ENCODE assay signal across 16 cellular contexts in the genomic region with DNA sequence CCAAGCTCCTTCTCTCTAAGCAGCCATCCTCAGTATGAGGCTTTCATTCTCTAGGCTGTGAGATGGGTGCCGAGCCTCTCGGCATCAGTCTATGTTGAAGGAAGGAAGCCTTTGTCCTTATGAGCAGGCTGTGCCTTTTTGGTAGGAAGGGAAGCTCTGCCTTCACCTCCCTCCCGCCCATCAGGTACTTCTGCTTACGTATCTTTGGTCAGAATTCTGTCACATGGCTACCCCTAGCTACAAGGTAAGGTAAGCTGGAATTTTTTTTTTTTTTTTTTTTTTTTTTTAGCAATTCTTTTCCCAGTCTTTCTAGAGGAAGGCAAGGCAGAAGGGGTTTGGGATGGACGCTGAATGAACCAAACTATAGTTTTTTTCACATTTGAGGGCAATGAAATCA. TPM values are rescaled to one million over a fixed set of nuclear protein-coding genes. Genes with fewer than 3 reads are reported as not detected.
DNase-seq lines count a peak whose midpoint lies in the region; ATAC-seq, FAIRE-seq and TF ChIP-seq lines count a peak whose summit lies in the region.
"Had no signal": no experiment of that assay in that cellular context is flagged by ENCODE, and none has a peak within 500 bp of the region (broad histone marks: within the 10 kb centered on the region; RNA-seq: fewer than 3 reads in every experiment).

No MANE protein-coding gene starts in this region.

- peak overlapping the region; percentile 94 for H3K27ac Mint-ChIP-seq in activated T-cell treated with anti-CD3 and anti-CD28 coated beads, Interleukin-2, amount 50 U/mL, for 72 hours
- H3K27ac Mint-ChIP-seq in stimulated activated naive B cell treated with anti-CD40 and anti-IgM and Interleukin-4, amounts not matched to agents 10 μg/mL and 1 μg/mL and 100 μg/mL, for 72 hours = peak overlapping the region; percentile 76
- H3K27ac Mint-ChIP-seq: nephron had no signal

- BruUV-seq in GM12878 (replicated peaks; lab: Mats Ljungman, UMichigan) = no TSS peak

- ATAC-seq in activated T-cell treated with anti-CD3 and anti-CD28 coated beads, Interleukin-2, amount 50 U/mL, for 72 hours (replicated peaks in 1 of 2) = no peak
- ATAC-seq in HG03108 (IDR thresholded peaks at IDR 0.05; ENCODE audit: unreplicated experiment) (peak; percentile 4), GM12878 (peak; percentile 3; the same call in 2 of the 3 replicates), GM21717 (IDR thresholded peaks at IDR 0.05; ENCODE audit: unreplicated experiment) (no peak)
- ATAC-seq in stimulated activated naive B cell treated with anti-CD40 and anti-IgM and Interleukin-4, amounts not matched to agents 10 μg/mL and 1 μg/mL and 100 μg/mL, for 72 hours (replicated peaks) = no peak
- ATAC-seq: foreskin keratinocyte had no signal

- no peaks in the 10 kb centered on the region for H4K20me1 ChIP-seq in GM12878 (ENCODE audit: control insufficient read depth, insufficient read depth)

- CTCF ChIA-PET in GM12878 (lab: Yijun Ruan, JAX) = interaction anchor here (0.8 to 25.9 kb wide), 11 partner anchors 9 to 367 kb away, joined by 3 to 481 read pairs (median 5); partner anchors contain the start of gene BATF

- H3K9me3 ChIP-seq in GM12878 (replicated peaks; ENCODE audit: control insufficient read depth, insufficient read depth, low read length) = no peaks in the 10 kb centered on the region

- H3K27me3 ChIP-seq in GM12878 (replicated peaks in 1 of 2; ENCODE audit: control insufficient read depth in 2 of 2, insufficient read depth in 2 of 2, low read length in 1 of 2) = no peaks in the 10 kb centered on the region
- H3K27me3 ChIP-seq: foreskin keratinocyte had no signal

- H3K36me3 ChIP-seq in GM12878 (ENCODE audit: control insufficient read depth in 2 of 2, insufficient read depth in 2 of 2, low read length in 1 of 2) = peaks cover 0 to 34% of the 10 kb centered on the region in 2 experiments

- intact Hi-C loops in GM12878 (cut with micrococcal nuclease; ENCODE audit: unreplicated experiment) = loop anchor here (2.0 kb wide), 2 partner anchors 16 to 24 kb away; partner anchors contain the start of gene BATF

- no peaks in the 10 kb centered on the region for H3K9me3 Mint-ChIP-seq in activated T-cell treated with anti-CD3 and anti-CD28 coated beads, Interleukin-2, amount 50 U/mL, for 72 hours
- H3K9me3 Mint-ChIP-seq in stimulated activated naive B cell treated with anti-CD40 and anti-IgM and Interleukin-4, amounts not matched to agents 10 μg/mL and 1 μg/mL and 100 μg/mL, for 72 hours = peaks cover 2 to 3% of the 10 kb centered on the region in 2 donors
- H3K9me3 Mint-ChIP-seq: nephron had no signal

- TF ChIP-seq CTCF in GM12878 (IDR thresholded peaks at IDR 0.05 in 2 of 3, conservative IDR thresholded peaks at IDR 0.05 in 1 of 3; ENCODE audit: control insufficient read depth in 2 of 3, extremely low read depth in 1 of 3, insufficient read depth in 1 of 3, low read depth in 3 of 3, low read length in 3 of 3) = no peak

- RAD21 ChIA-PET in GM12878 (lab: Charles Lee; ENCODE audit: unreplicated experiment) = interaction anchor here (0.9 to 15.4 kb wide), 9 partner anchors 10 to 122 kb away, joined by 3 to 419 read pairs (median 30); partner anchors contain the start of genes BATF, ERG28 and TTLL5

- POLR2A ChIA-PET in GM12878 (lab: Charles Lee) = interaction anchor here (0.7 to 6.1 kb wide), 9 partner anchors 10 to 44 kb away, joined by 3 to 262 read pairs (median 4); partner anchors contain the start of gene BATF

- H3K4me1 Mint-ChIP-seq in activated T-cell treated with anti-CD3 and anti-CD28 coated beads, Interleukin-2, amount 50 U/mL, for 72 hours (ENCODE audit: low read depth) = peaks cover 89% of the 10 kb centered on the region
- peaks cover 51 to 73% of the 10 kb centered on the region in 2 donors for H3K4me1 Mint-ChIP-seq in stimulated activated naive B cell treated with anti-CD40 and anti-IgM and Interleukin-4, amounts not matched to agents 10 μg/mL and 1 μg/mL and 100 μg/mL, for 72 hours
- H3K4me1 Mint-ChIP-seq: nephron had no signal

- H3K27me3 Mint-ChIP-seq in activated T-cell treated with anti-CD3 and anti-CD28 coated beads, Interleukin-2, amount 50 U/mL, for 72 hours (ENCODE audit: low read depth) = no peaks in the 10 kb centered on the region
- no peaks in the 10 kb centered on the region for H3K27me3 Mint-ChIP-seq in stimulated activated naive B cell treated with anti-CD40 and anti-IgM and Interleukin-4, amounts not matched to agents 10 μg/mL and 1 μg/mL and 100 μg/mL, for 72 hours

- TF ChIP-seq EP300 in GM12878 (IDR thresholded peaks at IDR 0.05; ENCODE audit: borderline replicate concordance in 1 of 2, control insufficient read depth in 1 of 2, low read depth in 2 of 2, low read length in 2 of 2) = no peak

- no peak for DNase-seq in activated T-cell treated with anti-CD3 and anti-CD28 coated beads, Interleukin-2, amount 50 U/mL, for 72 hours
- DNase-seq in activated T-cell treated with anti-CD3 and anti-CD28 coated beads for 4 hours (no peak), GM12878 (ENCODE audit: low read depth, low spot score) (no peak), NCI-H526 (lab: John Stamatoyannopoulos, UW) (no peak), NCI-H69 (lab: John Stamatoyannopoulos, UW) (no peak)
- no peak for DNase-seq in stimulated activated naive B cell treated with anti-CD40 and anti-IgM and Interleukin-4, amounts not matched to agents 10 μg/mL and 1 μg/mL and 100 μg/mL, for 72 hours
- DNase-seq: caudate nucleus, DMS 273 treated with DMSO at 0.1 percent for 48 hours, foreskin keratinocyte, H7, NCI-H748 treated with DMSO at 0.1 percent for 48 hours had no signal

- in situ Hi-C loops in GM12878 (cut with MboI) = loop anchor here (25.0 kb wide), 1 partner anchor 1777 kb away; a partner anchor contains a TSS

- WGBS in GM12878 (ENCODE audit: insufficient coverage, insufficient replicate concordance, low lambda C conversion rate, missing lambda C conversion rate) = 3% methylated on average over 5 of the region's 5 CpGs

- peak overlapping the region; percentile 66; the same call in 1 of the 2 replicates for H3K9ac ChIP-seq in GM12878 (ENCODE audit: control insufficient read depth, insufficient read depth, low read length)

- SMC1A ChIA-PET in GM12878 (lab: Charles Lee; ENCODE audit: uncharacterized antibody, unreplicated experiment) = interaction anchor here (0.7 to 12.1 kb wide), 12 partner anchors 14 to 478 kb away, joined by 3 to 487 read pairs (median 8); partner anchors contain the start of gene BATF

- H3K4me2 ChIP-seq in GM12878 (ENCODE audit: control insufficient read depth, insufficient read depth) = peak overlapping the region; percentile 98

- H3K4me3 Mint-ChIP-seq in activated T-cell treated with anti-CD3 and anti-CD28 coated beads, Interleukin-2, amount 50 U/mL, for 72 hours = peak overlapping the region; percentile 79 to 80
- peak overlapping the region; percentile 50 to 51 for H3K4me3 Mint-ChIP-seq in stimulated activated naive B cell treated with anti-CD40 and anti-IgM and Interleukin-4, amounts not matched to agents 10 μg/mL and 1 μg/mL and 100 μg/mL, for 72 hours
- H3K4me3 Mint-ChIP-seq: nephron had no signal

- peaks cover 64% of the 10 kb centered on the region for H3K4me1 ChIP-seq in GM12878 (ENCODE audit: control insufficient read depth, insufficient read depth, low read length)

- H3K36me3 Mint-ChIP-seq in activated T-cell treated with anti-CD3 and anti-CD28 coated beads, Interleukin-2, amount 50 U/mL, for 72 hours (ENCODE audit: insufficient read depth in 2 of 2) = peaks cover 15 to 31% of the 10 kb centered on the region in 2 donors
- peaks cover 45 to 68% of the 10 kb centered on the region in 2 donors for H3K36me3 Mint-ChIP-seq in stimulated activated naive B cell treated with anti-CD40 and anti-IgM and Interleukin-4, amounts not matched to agents 10 μg/mL and 1 μg/mL and 100 μg/mL, for 72 hours

- TF ChIP-seq RAD21 in GM12878 (IDR thresholded peaks at IDR 0.05; ENCODE audit: insufficient read depth, low read depth, low read length) = no peak

- H3K27ac ChIP-seq in GM12878 (ENCODE audit: control insufficient read depth, insufficient read depth) = peak overlapping the region; percentile 96
- H3K27ac ChIP-seq: foreskin keratinocyte had no signal

- no peak; the same call in 1 of the 2 replicates for TF ChIP-seq POLR2A in GM12878 (IDR thresholded peaks at IDR 0.05; ENCODE audit: low read depth, low read length)

- H2AFZ ChIP-seq in GM12878 (ENCODE audit: control insufficient read depth, low read depth, low read length) = peak overlapping the region; percentile 62

- peak overlapping the region; percentile 19; the same call in 1 of the 2 replicates for H3K4me3 ChIP-seq in GM12878

- H3K79me2 ChIP-seq in GM12878 (ENCODE audit: control insufficient read depth, insufficient read depth, low read length) = peaks cover 88% of the 10 kb centered on the region

- no peak for FAIRE-seq in GM12878 (lab: Jason Lieb, UNC)
- FAIRE-seq: RCC 7860 had no signal

RNA-seq across cellular contexts. Expression of gene BATF, which starts 16.9 kb away (rescaled TPM):
- total RNA-seq in activated T-cell treated with anti-CD3 and anti-CD28 coated beads, Interleukin-2, amount 50 U/mL, for 72 hours = 100 to 1,000 TPM; 171 to 185 TPM
- 55.3 and 58.4 TPM in 2 replicates for total RNA-seq in GM12878 (2013; cell fraction: nucleolus; rRNA removed)
- total RNA-seq in GM12878 (2014; rRNA removed) = 153 and 158 TPM in 2 replicates
- 94.0 and 99.6 TPM in 2 replicates for total RNA-seq in GM12878 (2014; rRNA removed; fragmentation: Illumina TruSeq; extraction: Trizol)
- total RNA-seq in GM12878 (2021) = 99.8 and 107 TPM in 2 replicates
- polyA plus RNA-seq in GM12878 (2011; ENCODE audit: low read depth) = 105 TPM
- 53.9 and 98.3 TPM in 2 replicates for polyA plus RNA-seq in GM12878 (2011; rRNA removed)
- polyA plus RNA-seq in GM12878 (2011; cell fraction: cytosol; rRNA removed) = 136 and 190 TPM in 2 replicates
- polyA plus RNA-seq in GM12878 (2011; cell fraction: nucleus; rRNA removed) = 87.8 and 92.3 TPM in 2 replicates
- 86.3 and 91.1 TPM in 2 replicates for polyA plus RNA-seq in GM12878 (2012)
- 30.7 and 93.4 TPM in 2 replicates for polyA plus RNA-seq in GM12878 (2014; fragmentation: Illumina TruSeq; extraction: Trizol)
- polyA plus RNA-seq in GM12878 (2014; fragmentation: Nextera tagmentation; extraction: Ambion mirVana) = 10 to 100 TPM in 1 of 2 experiments, 1 to 10 TPM in 1; 10.0 to 30.9 TPM
- 147 and 176 TPM in 2 replicates for polyA plus RNA-seq in GM12878 (2014; rRNA removed)
- polyA plus RNA-seq in GM12878 (2016; fragmentation: Nextera tagmentation; extraction: Ambion mirVana) = 100 to 1,000 TPM; 133 to 154 TPM
- 18.5 and 50.6 TPM in 2 replicates for polyA minus RNA-seq in GM12878 (2011; rRNA and poly(A)+ RNA removed)
- polyA minus RNA-seq in GM12878 (2011; cell fraction: cytosol; rRNA and poly(A)+ RNA removed) = 21.5 and 22.8 TPM in 2 replicates
- 22.0 and 37.2 TPM in 2 replicates for polyA minus RNA-seq in GM12878 (2011; cell fraction: nucleus; rRNA and poly(A)+ RNA removed)
- total RNA-seq: foreskin keratinocyte, H7, renal cortical epithelial cell had no signal
- polyA plus RNA-seq: foreskin keratinocyte had no signal

RNA-seq across cellular contexts. Expression of gene FLVCR2, which starts 39.3 kb away (rescaled TPM):
- total RNA-seq in activated T-cell treated with anti-CD3 and anti-CD28 coated beads, Interleukin-2, amount 50 U/mL, for 72 hours = 10 to 100 TPM in 1 of 2 donors, 1 to 10 TPM in 1; 5.9 to 12.3 TPM
- total RNA-seq in GM12878 (2013; cell fraction: nucleolus; rRNA removed) = 10.7 and 13.0 TPM in 2 replicates
- 0.98 and 1.8 TPM in 2 replicates for total RNA-seq in GM12878 (2014; rRNA removed)
- 1.2 and 1.8 TPM in 2 replicates for total RNA-seq in GM12878 (2014; rRNA removed; fragmentation: Illumina TruSeq; extraction: Trizol)
- total RNA-seq in GM12878 (2021) = 1.7 and 3.7 TPM in 2 replicates
- 0.88 TPM for polyA plus RNA-seq in GM12878 (2011; ENCODE audit: low read depth)
- polyA plus RNA-seq in GM12878 (2011; rRNA removed) = 2.9 and 3.1 TPM in 2 replicates
- 1.5 and 1.8 TPM in 2 replicates for polyA plus RNA-seq in GM12878 (2011; cell fraction: cytosol; rRNA removed)
- polyA plus RNA-seq in GM12878 (2011; cell fraction: nucleus; rRNA removed) = 2.6 and 2.8 TPM in 2 replicates
- 1.1 and 1.8 TPM in 2 replicates for polyA plus RNA-seq in GM12878 (2012)
- polyA plus RNA-seq in GM12878 (2014; fragmentation: Illumina TruSeq; extraction: Trizol) = 1.8 and 2.2 TPM in 2 replicates
- polyA plus RNA-seq in GM12878 (2014; fragmentation: Nextera tagmentation; extraction: Ambion mirVana) = under 1 TPM; 0.24 to 0.47 TPM
- polyA plus RNA-seq in GM12878 (2014; rRNA removed) = 1.0 and 1.4 TPM in 2 replicates
- 1 to 10 TPM; 1.0 to 1.8 TPM for polyA plus RNA-seq in GM12878 (2016; fragmentation: Nextera tagmentation; extraction: Ambion mirVana)
- 2.6 and 4.5 TPM in 2 replicates for polyA minus RNA-seq in GM12878 (2011; rRNA and poly(A)+ RNA removed)
- 0.62 and 1.7 TPM in 2 replicates for polyA minus RNA-seq in GM12878 (2011; cell fraction: cytosol; rRNA and poly(A)+ RNA removed)
- polyA minus RNA-seq in GM12878 (2011; cell fraction: nucleus; rRNA and poly(A)+ RNA removed) = 2.3 and 3.1 TPM in 2 replicates

Comparison
In these comparisons a context has a peak if more than half of its experiments do, and no peak if none do; other contexts are left out.
1. ATAC-seq: peak in HG03108 (single experiment) and GM12878 (single experiment); none in activated T-cell treated with anti-CD3 and anti-CD28 coated beads, Interleukin-2, amount 50 U/mL, for 72 hours (0 of 2), stimulated activated naive B cell treated with anti-CD40 and anti-IgM and Interleukin-4, amounts not matched to agents 10 μg/mL and 1 μg/mL and 100 μg/mL, for 72 hours (0 of 2) and GM21717 (single experiment).